1 cellular context compared by ENCODE assay signal in genomic region chr9:129584136-129584535, GRCh38.
TF ChIP-seq lines count a peak whose summit lies in the region.

No MANE protein-coding gene starts in this region.

TF ChIP-seq in HEK293, 187 proteins besides CTCF, POLR2A, EP300 and RAD21 (continued from another document):
- TF ChIP-seq ZNF76 (tag by site-specific recombination; IDR thresholded peaks at IDR 0.05; ENCODE audit: borderline replicate concordance, low read depth) (peak; percentile 77; the same call in 1 of the 2 replicates), HOXD13 (CRISPR knock-in tag; IDR thresholded peaks at IDR 0.05; ENCODE audit: borderline replicate concordance) (no peak), KLF10 (tag by site-specific recombination; IDR thresholded peaks at IDR 0.05) (0 out of 2 replicates have a peak, but pooled peaks have one; percentile 47), ZXDB (tag by site-specific recombination; IDR thresholded peaks at IDR 0.05) (peak; percentile 51; the same call in 1 of the 2 replicates), HIC1 (tag by site-specific recombination; IDR thresholded peaks at IDR 0.05) (no peak), OVOL3 (tag by site-specific recombination; IDR thresholded peaks at IDR 0.05) (no peak), ZNF664 (tag by site-specific recombination; IDR thresholded peaks at IDR 0.05) (0 out of 2 replicates have a peak, but pooled peaks have one; percentile 2), ZNF280D (tag by site-specific recombination; IDR thresholded peaks at IDR 0.05) (no peak), PRDM10 (tag by site-specific recombination; IDR thresholded peaks at IDR 0.05) (peak; percentile 93), ZFHX2 (tag by site-specific recombination; conservative IDR thresholded peaks at IDR 0.05) (no peak), ZNF777 (tag by site-specific recombination; IDR thresholded peaks at IDR 0.05; ENCODE audit: borderline replicate concordance) (no peak), ZNF558 (tag by site-specific recombination; IDR thresholded peaks at IDR 0.05) (no peak), SP2 (tag by site-specific recombination; IDR thresholded peaks at IDR 0.05) (peak; percentile 68)
